Comparison of ENCODE assay signal across 23 cellular contexts in the genomic region with DNA sequence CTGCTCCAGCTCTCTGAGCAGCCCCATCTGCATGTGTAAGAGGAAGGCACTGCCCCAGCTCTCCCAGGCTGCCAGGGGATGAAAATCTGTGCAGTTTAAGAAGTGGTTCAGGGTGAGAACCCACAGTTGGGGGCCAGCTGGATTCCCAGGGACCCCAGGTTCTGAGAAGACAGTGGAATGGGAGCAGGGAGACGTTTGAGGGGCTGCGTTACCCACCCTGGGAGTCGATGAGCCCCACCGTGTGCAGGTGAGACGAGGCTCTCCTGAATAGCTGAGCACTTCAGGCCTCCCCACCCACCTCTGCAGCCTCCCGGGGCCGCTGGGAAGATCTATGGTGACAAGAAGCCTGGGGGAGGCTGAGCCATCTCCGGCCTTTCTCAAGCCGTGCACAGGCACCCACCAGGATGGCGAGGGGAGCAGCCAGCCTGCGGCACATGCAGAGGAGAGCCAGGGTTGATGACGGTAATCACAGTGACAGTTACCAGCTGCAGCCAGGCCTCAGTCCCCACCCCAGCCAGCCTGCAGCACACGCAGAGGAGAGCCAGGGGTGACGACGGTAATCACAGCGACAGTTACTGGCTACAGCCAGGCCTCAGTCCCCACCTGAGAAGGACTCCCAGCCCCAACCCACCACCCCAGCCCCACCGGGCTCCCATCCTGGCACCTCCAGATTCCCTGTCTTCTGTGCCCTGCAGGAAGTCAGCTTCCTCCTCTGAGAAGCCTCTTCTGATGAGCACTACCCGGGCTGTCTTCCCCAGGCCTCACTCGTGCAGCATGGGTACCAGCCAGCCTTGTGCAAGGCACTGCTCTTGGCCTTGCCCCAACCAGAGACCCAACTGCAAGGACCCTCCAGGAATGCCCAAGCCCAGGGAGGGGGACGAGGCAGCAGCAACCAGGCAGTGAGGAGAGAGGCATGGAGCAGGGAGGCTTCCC.
A peak's percentile ranks its signal among the peaks of the same experiment; 100 is the strongest.
DNase-seq lines count a peak whose midpoint lies in the region; ATAC-seq and TF ChIP-seq lines count a peak whose summit lies in the region.
"Had no signal": no experiment of that assay in that cellular context is flagged by ENCODE, and none has a peak within 500 bp of the region (broad histone marks: within the 10 kb centered on the region; RNA-seq: fewer than 3 reads in every experiment).

No MANE protein-coding gene starts in this region.

- H3K36me3 ChIP-seq in A673 (ENCODE audit: insufficient read depth, low read length, poor library complexity, severe bottlenecking), result no peaks in the 10 kb centered on the region
- H3K36me3 ChIP-seq: ascending aorta, gastroesophageal sphincter, neutrophil had no signal

- peaks cover 16% of the 10 kb centered on the region for H3K27me3 Mint-ChIP-seq in nephron progenitor cell (ENCODE audit: low read depth, poor library complexity)
- H3K27me3 Mint-ChIP-seq: IgD-negative memory B cell had no signal

- no peaks in the 10 kb centered on the region for H3K27me3 ChIP-seq in A673 (replicated peaks; ENCODE audit: insufficient read depth, low read depth, low read length, poor library complexity)
- H3K27me3 ChIP-seq: ascending aorta had no signal

- no peak for TF ChIP-seq CTCF in A673 (conservative IDR thresholded peaks at IDR 0.05; ENCODE audit: low read depth, low read length)
- TF ChIP-seq CTCF in coronary artery (IDR thresholded peaks at IDR 0.05), result no peak
- no peak for TF ChIP-seq CTCF in nephron progenitor cell (IDR thresholded peaks at IDR 0.05)

- H3K9me3 ChIP-seq in A673 (ENCODE audit: low read depth, low read length, poor library complexity, severe bottlenecking), result peaks cover 3% of the 10 kb centered on the region
- H3K9me3 ChIP-seq: ascending aorta, neutrophil had no signal

- H3K27ac ChIP-seq in A673 (ENCODE audit: low read depth, low read length, poor library complexity, severe bottlenecking) (peak overlapping the region; percentile 91), coronary artery (no peak overlapping the region)
- H3K27ac ChIP-seq: ascending aorta, gastroesophageal sphincter, neutrophil, skin epidermis had no signal

- ATAC-seq in left colon (no peak), GM21381 (IDR thresholded peaks at IDR 0.05; ENCODE audit: unreplicated experiment) (no peak)
- ATAC-seq: gastroesophageal sphincter, PC-3, T-cell had no signal

- H3K36me3 Mint-ChIP-seq in nephron progenitor cell (ENCODE audit: low read depth), result no peaks in the 10 kb centered on the region
- H3K36me3 Mint-ChIP-seq: activated naive CD8-positive, alpha-beta T cell; IgD-negative memory B cell; T-cell; type B pancreatic cell had no signal

- CTCF ChIA-PET in A673 (lab: Charles Lee), result no interaction called here

- no TSS peak for BruUV-seq in A673 (replicated peaks; lab: Mats Ljungman, UMichigan)

- peaks cover 45% of the 10 kb centered on the region for H3K4me1 ChIP-seq in A673 (ENCODE audit: insufficient read depth, low read length, poor library complexity, severe bottlenecking)
- H3K4me1 ChIP-seq: ascending aorta, gastroesophageal sphincter had no signal

- no peak for DNase-seq in A673 (ENCODE audit: low spot score)
- peak; percentile 2 for DNase-seq in Daoy (ENCODE audit: low read depth)
- DNase-seq in coronary artery (ENCODE audit: low spot score), result peak; percentile 64
- peak; percentile 77 for DNase-seq in posterior vena cava (ENCODE audit: low spot score)
- no peak for DNase-seq in nephron progenitor cell
- DNase-seq in left colon, result no peak
- DNase-seq: activated CD4-positive, alpha-beta memory T cell treated with anti-CD3 and anti-CD28 coated beads, Interleukin-2, amount 10 ng/mL, durations not matched to agents 7 days and 5 days; activated CD4-positive, CD25-positive, alpha-beta regulatory T cell treated with anti-CD3 and anti-CD28 coated beads, Interleukin-2, amount 50 U/mL, for 72 hours; dermis blood vessel endothelial cell; mammary epithelial cell; NCI-H1417 treated with DMSO at 0.1 percent for 48 hours; NCI-H510A; PC-3; SIG-M5 had no signal

- intact Hi-C loops in A673 (cut with micrococcal nuclease; ENCODE audit: unreplicated experiment), result no loop called here
- intact Hi-C loops in posterior vena cava (cut with DNase I), result no loop called here
- intact Hi-C loops in left colon (cut with DNase I, micrococcal nuclease), result no loop called here

- no peak overlapping the region for H3K4me3 Mint-ChIP-seq in nephron progenitor cell
- H3K4me3 Mint-ChIP-seq: activated CD4-positive, alpha-beta memory T cell treated with anti-CD3 and anti-CD28 coated beads, Interleukin-2, amount 10 ng/mL, durations not matched to agents 7 days and 5 days; activated naive CD8-positive, alpha-beta T cell; IgD-negative memory B cell; T-cell; type B pancreatic cell had no signal

- H3K9me3 Mint-ChIP-seq in nephron progenitor cell, result peaks cover 8% of the 10 kb centered on the region
- H3K9me3 Mint-ChIP-seq: activated CD4-positive, alpha-beta memory T cell treated with anti-CD3 and anti-CD28 coated beads, Interleukin-2, amount 10 ng/mL, durations not matched to agents 7 days and 5 days; T-cell; type B pancreatic cell had no signal

- H3K4me3 ChIP-seq in A673 (ENCODE audit: low read depth, low read length, poor library complexity, severe bottlenecking) (no peak overlapping the region), coronary artery (no peak overlapping the region)
- H3K4me3 ChIP-seq: ascending aorta, gastroesophageal sphincter, skin epidermis had no signal

- POLR2A ChIA-PET in A673 (lab: Charles Lee; ENCODE audit: low non-redundant PET), result no interaction called here

- peaks cover 6% of the 10 kb centered on the region for H3K4me1 Mint-ChIP-seq in nephron progenitor cell
- H3K4me1 Mint-ChIP-seq: activated CD4-positive, alpha-beta memory T cell treated with anti-CD3 and anti-CD28 coated beads, Interleukin-2, amount 10 ng/mL, durations not matched to agents 7 days and 5 days; IgD-negative memory B cell; T-cell had no signal

- no peak overlapping the region for H3K27ac Mint-ChIP-seq in nephron progenitor cell
- H3K27ac Mint-ChIP-seq: activated CD4-positive, alpha-beta memory T cell treated with anti-CD3 and anti-CD28 coated beads, Interleukin-2, amount 10 ng/mL, durations not matched to agents 7 days and 5 days; activated naive CD8-positive, alpha-beta T cell; IgD-negative memory B cell; T-cell; type B pancreatic cell had no signal

Comparison
In these comparisons a context has a peak if more than half of its experiments do, and no peak if none do; other contexts are left out.
1. DNase-seq: peak in Daoy (single experiment), coronary artery (single experiment) and posterior vena cava (single experiment); none in A673 (single experiment), nephron progenitor cell (single experiment) and left colon (0 of 2).